Comparison of ENCODE assay signal across 11 cellular contexts in the genomic region with DNA sequence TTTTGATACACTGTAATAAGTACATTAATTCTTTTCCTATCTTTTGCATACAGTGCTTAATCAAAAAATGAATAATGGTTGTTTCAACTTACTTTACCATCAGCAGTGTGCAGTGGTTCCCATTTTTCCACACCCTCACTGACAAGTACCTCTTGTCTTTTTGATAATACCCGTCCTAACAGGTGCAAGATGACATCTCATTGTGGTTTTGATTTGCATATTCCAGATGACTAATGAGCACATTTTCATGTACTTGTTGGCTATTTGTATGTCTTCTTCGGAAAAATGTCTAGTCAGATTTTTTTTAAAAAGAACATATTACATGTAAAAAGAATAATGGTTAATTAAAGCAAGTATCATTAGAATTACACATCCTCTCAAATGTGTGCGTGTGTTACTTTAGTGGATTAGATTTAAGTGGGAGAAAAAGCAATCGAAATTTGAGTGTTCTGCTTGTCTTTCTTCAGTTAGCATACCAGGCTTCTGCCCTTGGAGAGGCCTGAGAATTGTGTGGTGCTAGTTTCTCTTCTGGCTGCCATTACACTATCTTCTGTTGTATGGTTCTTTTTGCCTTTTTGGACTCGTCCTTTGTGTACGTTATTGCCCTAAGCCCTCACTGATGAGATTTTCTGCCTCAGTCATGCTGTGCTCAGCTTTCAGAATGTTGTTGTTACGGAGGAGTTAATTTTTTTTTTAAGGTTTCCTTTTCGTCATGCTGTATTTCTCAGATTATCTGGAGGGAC.
DNase-seq lines count a peak whose midpoint lies in the region; ATAC-seq and TF ChIP-seq lines count a peak whose summit lies in the region.
"Had no signal": no experiment of that assay in that cellular context is flagged by ENCODE, and none has a peak within 500 bp of the region (broad histone marks: within the 10 kb centered on the region; RNA-seq: fewer than 3 reads in every experiment).

No MANE protein-coding gene starts in this region.

- H3K27me3 ChIP-seq in GM06990 (replicated peaks; ENCODE audit: control insufficient read depth, insufficient read depth, low read length): no peaks in the 10 kb centered on the region

- peak; percentile 50 for DNase-seq in GM06990 (ENCODE audit: extremely low read depth, insufficient read length)
- no peak for DNase-seq in activated B cell treated with CpG ODN at 0.5 μM for 24 hours
- DNase-seq in H4 (ENCODE audit: low spot score): no peak
- no peak for DNase-seq in globus pallidus (ENCODE audit: low spot score)
- DNase-seq in glomerular visceral epithelial cell (ENCODE audit: extremely low spot score): no peak
- DNase-seq: aorta, T-helper 17 cell had no signal

- intact Hi-C loops in activated B cell treated with CpG ODN at 0.5 μM for 24 hours (cut with micrococcal nuclease): loop anchor here (2.0 to 10.0 kb wide), 6 partner anchors 47 to 395 kb away; partner anchors contain the start of gene AUTS2

- POLR2A ChIA-PET in activated B cell treated with CpG ODN at 0.5 μM for 24 hours (lab: Charles Lee): interaction anchor here (0.6 kb wide), 1 partner anchor 324 kb away, joined by 5 read pairs; no protein-coding TSS in a partner anchor

- CTCF ChIA-PET in activated B cell treated with CpG ODN at 0.5 μM for 24 hours (lab: Charles Lee): no interaction called here

- H3K27ac Mint-ChIP-seq in activated B cell treated with CpG ODN at 0.5 μM for 24 hours: peak overlapping the region; percentile 42
- H3K27ac Mint-ChIP-seq: stimulated activated naive CD8-positive, alpha-beta T cell treated with anti-CD3 and anti-CD28 coated beads, Interleukin-15, Interleukin-2, amounts not matched to agents 100 ng/mL and 50 ng/mL, for 24 hours; T-helper 17 cell had no signal

- H3K4me3 ChIP-seq in GM06990 (replicated peaks; ENCODE audit: low read depth, low read length): peak overlapping the region; percentile 4; the same call in 1 of the 2 replicates

- no peak for TF ChIP-seq CTCF in GM06990 (IDR thresholded peaks at IDR 0.05; ENCODE audit: insufficient read depth, low read length, poor library complexity, severe bottlenecking)
- TF ChIP-seq CTCF in activated B cell treated with CpG ODN at 0.5 μM for 24 hours (IDR thresholded peaks at IDR 0.05): no peak

- peaks cover 28% of the 10 kb centered on the region for H3K4me1 Mint-ChIP-seq in activated B cell treated with CpG ODN at 0.5 μM for 24 hours
- H3K4me1 Mint-ChIP-seq: T-helper 17 cell had no signal

- ATAC-seq in GM19463 (IDR thresholded peaks at IDR 0.05; ENCODE audit: unreplicated experiment) (peak; percentile 63), HG03378 (IDR thresholded peaks at IDR 0.05; ENCODE audit: unreplicated experiment) (peak; percentile 63), activated B cell treated with CpG ODN at 0.5 μM for 24 hours (ENCODE audit: low read depth) (peak; percentile 49), HG03039 (IDR thresholded peaks at IDR 0.05; ENCODE audit: unreplicated experiment) (no peak)
- ATAC-seq: T-helper 17 cell had no signal

- no peaks in the 10 kb centered on the region for H3K36me3 Mint-ChIP-seq in activated B cell treated with CpG ODN at 0.5 μM for 24 hours (ENCODE audit: low read depth)

- H3K4me3 Mint-ChIP-seq in activated B cell treated with CpG ODN at 0.5 μM for 24 hours: peak overlapping the region; percentile 3
- H3K4me3 Mint-ChIP-seq: stimulated activated naive CD8-positive, alpha-beta T cell treated with anti-CD3 and anti-CD28 coated beads, Interleukin-15, Interleukin-2, amounts not matched to agents 100 ng/mL and 50 ng/mL, for 24 hours; T-helper 17 cell had no signal

- no peaks in the 10 kb centered on the region for H3K36me3 ChIP-seq in GM06990 (ENCODE audit: control insufficient read depth, insufficient read depth, low read length)

- no peaks in the 10 kb centered on the region for H3K9me3 Mint-ChIP-seq in activated B cell treated with CpG ODN at 0.5 μM for 24 hours

- no peaks in the 10 kb centered on the region for H3K27me3 Mint-ChIP-seq in activated B cell treated with CpG ODN at 0.5 μM for 24 hours
- H3K27me3 Mint-ChIP-seq: stimulated activated naive CD8-positive, alpha-beta T cell treated with anti-CD3 and anti-CD28 coated beads, Interleukin-15, Interleukin-2, amounts not matched to agents 100 ng/mL and 50 ng/mL, for 24 hours; T-helper 17 cell had no signal
